ENCODE assay signal across 13 cellular contexts in the genomic region with DNA sequence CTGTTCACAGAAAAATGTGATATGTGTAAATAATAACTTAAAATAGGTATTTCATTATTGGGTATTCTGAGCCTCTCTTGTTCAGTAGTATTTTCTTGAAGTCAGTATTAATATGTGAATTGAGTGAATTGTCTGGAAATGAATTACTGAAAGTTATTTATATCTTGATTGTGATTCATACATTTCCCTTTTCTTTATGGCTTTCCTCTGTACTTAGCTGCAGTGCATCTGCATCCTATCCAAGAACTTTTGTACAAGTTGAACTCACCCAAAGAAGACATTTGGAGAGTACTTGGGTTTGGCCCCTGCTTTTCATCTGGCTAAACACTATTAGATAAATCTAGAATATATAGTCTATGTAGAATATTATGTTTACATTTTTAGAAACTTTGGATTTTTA.
DNase-seq lines count a peak whose midpoint lies in the region; ATAC-seq, FAIRE-seq and TF ChIP-seq lines count a peak whose summit lies in the region.
"Had no signal": no experiment of that assay in that cellular context is flagged by ENCODE, and none has a peak within 500 bp of the region (broad histone marks: within the 10 kb centered on the region; RNA-seq: fewer than 3 reads in every experiment).

No MANE protein-coding gene starts in this region.

- intact Hi-C loops in Panc1 (cut with micrococcal nuclease; ENCODE audit: unreplicated experiment): loop anchor here (10.0 kb wide), 1 partner anchor 89 kb away; no protein-coding TSS in a partner anchor

- peaks cover 13% of the 10 kb centered on the region for H3K9me3 Mint-ChIP-seq in osteocyte (ENCODE audit: unreplicated experiment)

- in situ Hi-C loops in Panc1 (cut with HindIII; ENCODE audit: low pct_unique_long_range_greater_than_20kb, low sequenced_read_pairs): no loop called here

- H3K36me3 ChIP-seq in Panc1 (ENCODE audit: control insufficient read depth, insufficient read depth, low read length): no peaks in the 10 kb centered on the region

- DNase-seq in Panc1 (ENCODE audit: low read depth, low spot score) (no peak), fibroblast of mammary gland (ENCODE audit: low read depth) (peak; percentile 65), osteocyte (ENCODE audit: extremely low spot score, unreplicated experiment) (no peak), OCI-M1 (lab: John Stamatoyannopoulos, UW) (no peak), NAMALWA (ENCODE audit: low spot score) (no peak), GM20000 (ENCODE audit: low spot score) (no peak), NCI-H345 (lab: John Stamatoyannopoulos, UW) (no peak)
- DNase-seq: activated CD4-positive, CD25-positive, alpha-beta regulatory T cell; immature natural killer cell; substantia nigra had no signal

- TF ChIP-seq CTCF in Panc1 (IDR thresholded peaks at IDR 0.05): no peak
- no peak for TF ChIP-seq CTCF in fibroblast of mammary gland (conservative IDR thresholded peaks at IDR 0.05; ENCODE audit: control insufficient read depth, insufficient read depth, low read depth, low read length)
- TF ChIP-seq CTCF in osteocyte (IDR thresholded peaks at IDR 0.05): no peak
- no peak for TF ChIP-seq CTCF in GM20000 (IDR thresholded peaks at IDR 0.05; ENCODE audit: extremely low read depth, missing control alignments)

- H3K27me3 Mint-ChIP-seq in osteocyte (ENCODE audit: unreplicated experiment): no peaks in the 10 kb centered on the region
- H3K27me3 Mint-ChIP-seq: activated naive CD8-positive, alpha-beta T cell had no signal

- H3K36me3 Mint-ChIP-seq in osteocyte (ENCODE audit: unreplicated experiment): peaks cover 8% of the 10 kb centered on the region

- H3K9me3 ChIP-seq in Panc1 (ENCODE audit: control insufficient read depth, insufficient read depth, low read depth, low read length): no peaks in the 10 kb centered on the region

- no peak for ATAC-seq in Panc1
- ATAC-seq: esophagus mucosa had no signal

- peak; percentile 19 for FAIRE-seq in A204.1 (lab: Jason Lieb, UNC)

- H3K4me1 Mint-ChIP-seq in osteocyte (ENCODE audit: unreplicated experiment): peaks cover 71% of the 10 kb centered on the region

- POLR2A ChIA-PET in Panc1 (lab: Charles Lee): no interaction called here

- H3K4me3 ChIP-seq in Panc1 (ENCODE audit: low read depth in 2 of 2, low read length in 2 of 2): no peak overlapping the region
- no peak overlapping the region for H3K4me3 ChIP-seq in fibroblast of mammary gland (ENCODE audit: control insufficient read depth, low read depth, low read length)

- CTCF ChIA-PET in Panc1 (lab: Charles Lee): no interaction called here

- H3K4me1 ChIP-seq in Panc1 (ENCODE audit: control insufficient read depth, insufficient read depth, low read length): peaks cover 8% of the 10 kb centered on the region; the same call in 1 of the 2 replicates

- peak overlapping the region; percentile 58; the same call in 1 of the 2 replicates for H3K27ac ChIP-seq in Panc1 (ENCODE audit: low read length)

- no TSS peak for BruUV-seq in Panc1 (replicated peaks; lab: Mats Ljungman, UMichigan)

- no peaks in the 10 kb centered on the region for H3K27me3 ChIP-seq in Panc1 (ENCODE audit: control insufficient read depth, insufficient read depth, low read length)

- H3K4me3 Mint-ChIP-seq in osteocyte (ENCODE audit: unreplicated experiment): no peak overlapping the region
- H3K4me3 Mint-ChIP-seq: activated naive CD8-positive, alpha-beta T cell; immature natural killer cell had no signal

- peak overlapping the region; percentile 89 for H3K27ac Mint-ChIP-seq in osteocyte (ENCODE audit: unreplicated experiment)
- H3K27ac Mint-ChIP-seq: activated naive CD8-positive, alpha-beta T cell; immature natural killer cell had no signal
